ENCODE assay signal across 15 cellular contexts in genomic region chr21:45764792-45765191, GRCh38.
"Had no signal": no experiment of that assay in that cellular context is flagged by ENCODE, and none has a peak within 500 bp of the region (broad histone marks: within the 10 kb centered on the region; RNA-seq: fewer than 3 reads in every experiment).

No MANE protein-coding gene starts in this region.

- H3K27me3 ChIP-seq: neural progenitor cell, ovary, right lobe of liver, upper lobe of right lung had no signal

- H3K4me3 ChIP-seq: coronary artery, lower lobe of right lung, neural progenitor cell, ovary, right lobe of liver, SK-N-MC, smooth muscle cell, thoracic aorta, upper lobe of right lung had no signal

- H3K36me3 Mint-ChIP-seq: neural progenitor cell had no signal

- H3K36me3 ChIP-seq: lower lobe of right lung, neural progenitor cell, ovary, right lobe of liver, thoracic aorta, upper lobe of right lung had no signal

- ATAC-seq: activated T-cell treated with anti-CD3 and anti-CD28 coated beads, Interleukin-2, amount 50 U/mL, for 72 hours; esophagus mucosa; left colon; lower lobe of right lung; right lobe of liver; upper lobe of right lung had no signal

- DNase-seq: activated CD4-positive, alpha-beta T cell treated with anti-CD3 and anti-CD28 coated beads for 4 hours; activated T-cell treated with anti-CD3 and anti-CD28 coated beads, Interleukin-2, amount 50 U/mL, for 72 hours; central memory CD4-positive, alpha-beta T cell; left colon; lower lobe of right lung; ovary; right lobe of liver; upper lobe of right lung had no signal

- H3K27ac ChIP-seq: coronary artery, lower lobe of right lung, neural progenitor cell, ovary, right lobe of liver, SK-N-MC, thoracic aorta, upper lobe of right lung had no signal

- H3K4me3 Mint-ChIP-seq: activated T-cell treated with anti-CD3 and anti-CD28 coated beads, Interleukin-2, amount 50 U/mL, for 72 hours; brain; neural progenitor cell had no signal

- H3K27ac Mint-ChIP-seq: activated T-cell treated with anti-CD3 and anti-CD28 coated beads, Interleukin-2, amount 50 U/mL, for 72 hours; neural progenitor cell had no signal

- H3K9ac ChIP-seq: neural progenitor cell had no signal

- H3K4me2 ChIP-seq: neural progenitor cell, smooth muscle cell had no signal

- H2AFZ ChIP-seq: neural progenitor cell had no signal

- H3K9me3 ChIP-seq: lower lobe of right lung, ovary, right lobe of liver, thoracic aorta, upper lobe of right lung had no signal

- H3K9me3 Mint-ChIP-seq: activated T-cell treated with anti-CD3 and anti-CD28 coated beads, Interleukin-2, amount 50 U/mL, for 72 hours; neural progenitor cell had no signal

- H3K4me1 ChIP-seq: lower lobe of right lung, right lobe of liver, upper lobe of right lung had no signal
